Comparison of ENCODE assay signal across 1 cellular context in the genomic region with DNA sequence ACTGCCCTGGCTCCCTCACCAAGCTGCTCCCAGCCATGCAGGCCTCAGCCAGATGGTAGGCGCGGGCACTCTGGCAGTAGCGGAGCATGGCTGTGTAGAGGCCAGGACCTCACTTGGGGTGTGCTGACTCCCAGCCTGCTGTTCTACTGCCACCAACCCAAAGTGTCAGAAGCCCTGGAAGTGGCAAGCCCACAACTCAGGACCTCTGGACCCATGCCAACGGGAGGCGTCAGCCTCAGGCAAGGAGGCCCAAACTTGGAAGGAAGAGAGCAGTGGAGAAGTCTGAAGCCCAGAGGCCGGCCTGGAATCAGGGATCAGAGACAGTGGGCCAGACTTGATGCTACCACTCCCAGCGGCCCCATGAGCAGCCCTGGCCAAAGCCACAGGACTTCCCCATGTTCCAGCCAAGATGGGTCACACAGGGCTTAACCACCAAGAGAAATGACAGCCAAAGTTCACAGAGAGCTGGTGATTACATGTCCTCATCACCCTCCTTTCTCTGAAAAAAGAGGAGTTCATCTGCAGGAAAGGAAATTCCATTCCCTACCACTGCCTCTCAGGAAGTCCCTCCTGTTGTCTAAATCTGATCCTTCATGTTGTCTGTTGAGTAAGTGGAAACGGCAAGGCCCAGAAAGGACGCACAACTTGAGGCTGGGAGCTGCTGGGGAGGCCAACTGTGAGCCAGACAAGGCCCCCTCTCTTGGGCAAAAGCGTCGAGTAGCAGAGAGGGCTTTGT.
TF ChIP-seq lines count a peak whose summit lies in the region.

No MANE protein-coding gene starts in this region.

TF ChIP-seq in K562, 482 proteins besides CTCF, POLR2A, EP300 and RAD21:
- TF ChIP-seq KDM1A (IDR thresholded peaks at IDR 0.05) (0 out of 4 replicates have a peak, but pooled peaks of 1 of the 2 experiments have one; percentile 23), RBM25 (IDR thresholded peaks at IDR 0.05; ENCODE audit: low read depth, low read length, severe bottlenecking) (peak; percentile 64), BCOR (IDR thresholded peaks at IDR 0.05) (0 out of 2 replicates have a peak, but pooled peaks have one; percentile 47), NFIC (IDR thresholded peaks at IDR 0.05) (peak; percentile 73), ZBED1 (IDR thresholded peaks at IDR 0.05) (no peak), ZNF699 (CRISPR knock-in tag; IDR thresholded peaks at IDR 0.05; ENCODE audit: insufficient replicate concordance) (no peak)
